In genomic region chr3:50321844-50322385, GRCh38 we compare ENCODE assay signal across 8 cellular contexts. TPM values are rescaled to one million over a fixed set of nuclear protein-coding genes. Genes with fewer than 3 reads are reported as not detected.
DNase-seq lines count a peak whose midpoint lies in the region; ATAC-seq and TF ChIP-seq lines count a peak whose summit lies in the region.

No MANE protein-coding gene starts in this region.

- H3K27me3 ChIP-seq in HAP-1 (ENCODE audit: low read depth) (no peaks in the 10 kb centered on the region), stomach smooth muscle (ENCODE audit: control insufficient read depth in 1 of 2, insufficient read depth in 2 of 2, low read length in 2 of 2) (no peaks in the 10 kb centered on the region)

- peak overlapping the region; percentile 90 for H3K27ac Mint-ChIP-seq in activated naive CD8-positive, alpha-beta T cell treated with anti-CD3 and anti-CD28 coated beads for 36 hours

- TF ChIP-seq CTCF in C4-2B (conservative IDR thresholded peaks at IDR 0.05): peak; percentile 65

- H3K36me3 ChIP-seq in HAP-1 (replicated peaks): peaks cover 42% of the 10 kb centered on the region
- H3K36me3 ChIP-seq in stomach smooth muscle (ENCODE audit: control insufficient read depth in 2 of 2, insufficient read depth in 2 of 2, low read length in 2 of 2): peaks cover 16 to 29% of the 10 kb centered on the region in 2 donors

- peaks cover 4% of the 10 kb centered on the region for H3K36me3 Mint-ChIP-seq in activated naive CD8-positive, alpha-beta T cell treated with anti-CD3 and anti-CD28 coated beads for 36 hours

- ATAC-seq in HG03442 (IDR thresholded peaks at IDR 0.05; ENCODE audit: unreplicated experiment): no peak

- H3K27ac ChIP-seq in C4-2B: peak overlapping the region; percentile 90
- peak overlapping the region; percentile 94 for H3K27ac ChIP-seq in stomach smooth muscle (ENCODE audit: low read length)

- peak overlapping the region; percentile 78 for H3K4me3 Mint-ChIP-seq in activated naive CD8-positive, alpha-beta T cell treated with anti-CD3 and anti-CD28 coated beads for 36 hours

- DNase-seq in HAP-1 (ENCODE audit: low spot score in 2 of 2) (no peak), iPS-NIHi7 (ENCODE audit: extremely low spot score) (peak; percentile 65)
- no peak for DNase-seq in activated naive CD8-positive, alpha-beta T cell treated with anti-CD3 and anti-CD28 coated beads for 36 hours
- DNase-seq in stimulated activated CD4-positive, alpha-beta T cell treated with anti-CD3 and anti-CD28 coated beads, Interleukin-2, amount 100 ng/mL, for 48 hours: no peak
- DNase-seq in central memory CD4-positive, alpha-beta T cell: no peak

- H3K27me3 Mint-ChIP-seq in activated naive CD8-positive, alpha-beta T cell treated with anti-CD3 and anti-CD28 coated beads for 36 hours: no peaks in the 10 kb centered on the region

- H3K4me1 Mint-ChIP-seq in activated naive CD8-positive, alpha-beta T cell treated with anti-CD3 and anti-CD28 coated beads for 36 hours: peaks cover 41% of the 10 kb centered on the region

- H3K9me3 Mint-ChIP-seq in activated naive CD8-positive, alpha-beta T cell treated with anti-CD3 and anti-CD28 coated beads for 36 hours: no peaks in the 10 kb centered on the region

- peaks cover 12% of the 10 kb centered on the region for H3K4me1 ChIP-seq in HAP-1
- H3K4me1 ChIP-seq in stomach smooth muscle (ENCODE audit: control insufficient read depth, insufficient read depth, low read length): peaks cover 56% of the 10 kb centered on the region

- peak overlapping the region; percentile 45 to 71 for H3K9ac ChIP-seq in stomach smooth muscle (ENCODE audit: low read length in 2 of 2)

- H3K9me3 ChIP-seq in HAP-1 (no peaks in the 10 kb centered on the region), stomach smooth muscle (ENCODE audit: control insufficient read depth in 2 of 2, low read length in 2 of 2) (no peaks in the 10 kb centered on the region)

- peak overlapping the region; percentile 63 for H3K4me3 ChIP-seq in HAP-1
- H3K4me3 ChIP-seq in stomach smooth muscle (ENCODE audit: low read length in 2 of 2): peak overlapping the region; percentile 90 to 92

- in situ Hi-C loops in HAP-1 (cut with MboI; ENCODE audit: low sequenced_read_pairs): no loop called here

RNA-seq across cellular contexts. Expression of gene HYAL2, which starts 0.6 kb away (rescaled TPM):
- 1 to 10 TPM; 6.5 to 6.8 TPM for total RNA-seq in activated naive CD8-positive, alpha-beta T cell treated with anti-CD3 and anti-CD28 coated beads for 36 hours

RNA-seq across cellular contexts. Expression of gene TUSC2, which starts 6.1 kb away (rescaled TPM):
- 10 to 100 TPM; 26.8 to 29.1 TPM for total RNA-seq in activated naive CD8-positive, alpha-beta T cell treated with anti-CD3 and anti-CD28 coated beads for 36 hours

RNA-seq across cellular contexts. Expression of gene HYAL1, which starts 18.5 kb away (rescaled TPM):
- under 1 TPM in 1 of 2 experiments, not detected in 1; 0.35 TPM for total RNA-seq in activated naive CD8-positive, alpha-beta T cell treated with anti-CD3 and anti-CD28 coated beads for 36 hours

RNA-seq across cellular contexts. Expression of gene RASSF1, which starts 18.7 kb away (rescaled TPM):
- 10 to 100 TPM; 51.7 to 53.7 TPM for total RNA-seq in activated naive CD8-positive, alpha-beta T cell treated with anti-CD3 and anti-CD28 coated beads for 36 hours

RNA-seq across cellular contexts. Expression of gene HYAL3, which starts 22.7 kb away (rescaled TPM):
- 1 to 10 TPM; 6.0 to 6.8 TPM for total RNA-seq in activated naive CD8-positive, alpha-beta T cell treated with anti-CD3 and anti-CD28 coated beads for 36 hours
